In the genomic region with DNA sequence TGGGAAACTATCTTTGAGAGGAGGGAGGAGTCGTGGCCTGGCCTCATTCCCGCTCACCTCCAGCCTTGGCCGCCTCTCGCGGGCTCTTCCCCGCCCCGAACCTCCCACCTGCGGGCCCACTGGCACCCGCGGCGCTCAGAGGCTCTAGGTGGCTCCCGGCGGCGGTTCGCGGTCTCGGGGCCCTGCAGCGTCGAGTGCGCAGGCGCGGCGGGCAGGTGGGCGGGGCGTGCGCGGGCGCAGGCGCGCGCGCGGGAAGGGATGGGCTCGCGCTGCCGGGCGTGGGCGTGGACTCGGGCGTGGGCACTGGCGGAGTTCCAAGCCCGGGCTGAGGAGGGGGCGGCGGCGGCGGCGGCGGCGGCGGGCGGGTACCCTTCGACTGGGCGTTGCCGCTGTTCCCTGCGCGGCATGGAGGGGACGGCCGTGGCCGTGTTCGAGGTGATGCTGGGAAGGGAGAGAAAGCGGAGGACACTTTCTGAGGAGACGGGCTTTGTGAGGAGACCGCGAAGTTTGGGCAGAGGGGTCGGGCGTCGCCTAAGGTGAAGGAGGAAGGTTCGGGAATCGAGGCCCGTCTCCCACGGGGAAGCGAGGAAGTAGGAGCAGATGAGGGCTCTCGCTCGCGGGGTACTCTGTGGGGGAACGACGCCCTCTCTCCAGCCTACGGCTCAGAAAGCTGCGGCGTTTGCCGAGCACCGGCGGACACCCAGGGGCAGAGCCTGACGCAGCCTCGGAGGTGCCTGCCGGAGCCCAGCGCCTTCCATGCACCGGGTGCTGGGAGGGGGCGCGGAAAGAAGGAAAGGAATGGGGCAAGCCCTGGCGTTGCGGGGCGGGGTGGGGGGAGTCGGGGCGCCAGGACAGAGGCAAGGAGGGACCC, we compare ENCODE assay signal across 8 cellular contexts. TPM values are rescaled to one million over a fixed set of nuclear protein-coding genes. Genes with fewer than 3 reads are reported as not detected.
DNase-seq lines count a peak whose midpoint lies in the region; TF ChIP-seq lines count a peak whose summit lies in the region.

No MANE protein-coding gene starts in this region.

- WGBS in ovary, 3 donors = 0% methylated on average over 56 to 89 of the region's 95 CpGs
- WGBS in thyroid gland, 2 donors = 1% methylated on average over 23 to 37 of the region's 95 CpGs

- TF ChIP-seq CTCF in HFF-Myc (IDR thresholded peaks at IDR 0.05; ENCODE audit: low read depth, low read length, missing control alignments) (no peak), ovary (IDR thresholded peaks at IDR 0.05) (peak in 1 of 3 donors; percentile 10), thyroid gland (IDR thresholded peaks at IDR 0.05) (no peak)

- intact Hi-C loops in head of caudate nucleus (cut with DNase I) = loop anchor here (10.0 kb wide), 1 partner anchor 100 kb away; the partner anchor contains the start of gene RCE1
- intact Hi-C loops in ovary (cut with DNase I) = no loop called here
- intact Hi-C loops in thyroid gland (cut with DNase I) = no loop called here

- no peaks in the 10 kb centered on the region for H3K9me3 ChIP-seq in ovary
- no peaks in the 10 kb centered on the region for H3K9me3 ChIP-seq in thyroid gland

- H3K36me3 ChIP-seq in ovary = no peaks in the 10 kb centered on the region
- H3K36me3 ChIP-seq in thyroid gland = no peaks in the 10 kb centered on the region

- H3K9me3 Mint-ChIP-seq in activated naive CD8-positive, alpha-beta T cell (ENCODE audit: low read depth) = no peaks in the 10 kb centered on the region

- peak overlapping the region; percentile 84 for H3K27ac Mint-ChIP-seq in activated naive CD8-positive, alpha-beta T cell

- peak; percentile 55 for TF ChIP-seq POLR2A in ovary (IDR thresholded peaks at IDR 0.05)
- TF ChIP-seq POLR2A in thyroid gland (IDR thresholded peaks at IDR 0.05) = peak in 1 of 2 donors; percentile 69

- H3K27me3 Mint-ChIP-seq in activated naive CD8-positive, alpha-beta T cell = no peaks in the 10 kb centered on the region

- DNase-seq in GM04504 (ENCODE audit: low read depth) (peak; percentile 41), HFF-Myc (ENCODE audit: extremely low read depth, low read depth) (no peak), NCI-H1048 (lab: John Stamatoyannopoulos, UW) (peak; percentile 72), SKM-1 (lab: John Stamatoyannopoulos, UW; ENCODE audit: unreplicated experiment) (peak; percentile 42), head of caudate nucleus (peak; percentile 38 to 94 (median 87)), ovary (peak; percentile 79 to 91 (median 86)), thyroid gland (peak; percentile 87 to 88)

- H3K27me3 ChIP-seq in ovary (no peaks in the 10 kb centered on the region), thyroid gland (no peaks in the 10 kb centered on the region)

- no peak for TF ChIP-seq EP300 in ovary (IDR thresholded peaks at IDR 0.05)

- no peak overlapping the region for H3K27ac ChIP-seq in ovary
- peak overlapping the region in 2 of 3 donors; percentile 64 to 79 for H3K27ac ChIP-seq in thyroid gland

- peak overlapping the region; percentile 92 for H3K4me3 Mint-ChIP-seq in activated naive CD8-positive, alpha-beta T cell

- H3K4me1 ChIP-seq in ovary (ENCODE audit: insufficient read depth) (peaks cover 5% of the 10 kb centered on the region), thyroid gland (peaks cover 13 to 20% of the 10 kb centered on the region in 2 donors)

- peaks cover 1% of the 10 kb centered on the region for H3K4me1 Mint-ChIP-seq in activated naive CD8-positive, alpha-beta T cell (ENCODE audit: low read depth)

- H3K36me3 Mint-ChIP-seq in activated naive CD8-positive, alpha-beta T cell = no peaks in the 10 kb centered on the region

- H3K4me3 ChIP-seq in HFF-Myc (replicated peaks; ENCODE audit: low read depth, low read length) (peak overlapping the region; percentile 87), ovary (peak overlapping the region; percentile 93), thyroid gland (replicated peaks in 1 of 3) (peak overlapping the region; percentile 27 to 84 (median 77))

RNA-seq across cellular contexts. Expression of gene SPTBN2, which starts 15.7 kb away (rescaled TPM):
- total RNA-seq in ovary (10 to 100 TPM in 3 of 7 donors, 1 to 10 TPM in 4; 1.5 to 26.9 (median 8.8) TPM), thyroid gland (1 to 10 TPM in 2 of 4 donors, under 1 TPM in 2; 0.25 to 1.6 (median 0.83) TPM)
- polyA plus RNA-seq in ovary = 1 to 10 TPM; 1.4 to 1.9 TPM

Comparison
In these comparisons a context has a peak if more than half of its experiments do, and no peak if none do; other contexts are left out.
1. H3K27ac ChIP-seq: peak in thyroid gland (2 of 3); none in ovary (0 of 2).
2. Peak in every context shown above with its lines, with median percentiles within 50 percentile points of each other: H3K4me3 ChIP-seq.